In genomic region chr6:27091661-27092315, GRCh38 we compare ENCODE assay signal across 9 cellular contexts.
DNase-seq lines count a peak whose midpoint lies in the region; ATAC-seq and TF ChIP-seq lines count a peak whose summit lies in the region.
"Had no signal": no experiment of that assay in that cellular context is flagged by ENCODE, and none has a peak within 500 bp of the region (broad histone marks: within the 10 kb centered on the region; RNA-seq: fewer than 3 reads in every experiment).

No MANE protein-coding gene starts in this region.

- CTCF ChIA-PET in mammary epithelial cell (lab: Charles Lee; ENCODE audit: low non-redundant PET) = interaction anchor here (0.6 kb wide), 1 partner anchor 35 kb away, joined by 6 read pairs; no protein-coding TSS in a partner anchor

- H3K9me3 ChIP-seq in mammary epithelial cell (replicated peaks; ENCODE audit: insufficient read depth, low read length) = no peaks in the 10 kb centered on the region
- no peaks in the 10 kb centered on the region for H3K9me3 ChIP-seq in mesodermal cell (ENCODE audit: control insufficient read depth, low read length)

- peaks cover 17% of the 10 kb centered on the region for H3K4me1 ChIP-seq in mammary epithelial cell (ENCODE audit: insufficient read depth, low read length)
- no peaks in the 10 kb centered on the region for H3K4me1 ChIP-seq in mesodermal cell (ENCODE audit: control insufficient read depth, insufficient read depth, low read length, poor library complexity, severe bottlenecking)

- ATAC-seq in activated CD4-positive, CD25-positive, alpha-beta regulatory T cell treated with anti-CD3 and anti-CD28 coated beads, Interleukin-2, amount 50 U/mL, for 24 hours = peak; percentile 55 to 80
- ATAC-seq in HG03280 (IDR thresholded peaks at IDR 0.05; ENCODE audit: unreplicated experiment) (peak; percentile 69), HG02571 (IDR thresholded peaks at IDR 0.05; ENCODE audit: unreplicated experiment) (no peak)

- no peak for DNase-seq in activated CD4-positive, CD25-positive, alpha-beta regulatory T cell (lab: John Stamatoyannopoulos, UW)
- DNase-seq in RPMI7951 (ENCODE audit: low read depth) (peak; percentile 88), mammary epithelial cell (peak; percentile 88), NCI-H774 (lab: John Stamatoyannopoulos, UW) (no peak)

- H3K4me3 ChIP-seq in mammary epithelial cell (replicated peaks in 1 of 3; ENCODE audit: insufficient read depth in 1 of 3, low read depth in 2 of 3, low read length in 3 of 3) (peak overlapping the region; percentile 39 to 58 (median 53)), mesodermal cell (ENCODE audit: extremely low read depth, insufficient read depth, low read length, poor library complexity, severe bottlenecking) (peak overlapping the region; percentile 43)

- TF ChIP-seq CTCF in mammary epithelial cell (conservative IDR thresholded peaks at IDR 0.05 in 1 of 2, IDR thresholded peaks at IDR 0.05 in 1 of 2; ENCODE audit: extremely low read depth in 1 of 2, insufficient read depth in 1 of 2, low read depth in 1 of 2, low read length in 2 of 2) = no peak

- TSS peak; percentile 100 for BruUV-seq in mammary epithelial cell (replicated peaks; lab: Mats Ljungman, UMichigan)

- no peaks in the 10 kb centered on the region for H3K27me3 ChIP-seq in mammary epithelial cell (ENCODE audit: insufficient read depth, low read length)

- H3K36me3 ChIP-seq in mammary epithelial cell (ENCODE audit: insufficient read depth, low read length) = no peaks in the 10 kb centered on the region
- H3K36me3 ChIP-seq in mesodermal cell (ENCODE audit: control insufficient read depth, insufficient read depth, low read length) = no peaks in the 10 kb centered on the region

- WGBS in mammary epithelial cell (ENCODE audit: low coverage, missing lambda C conversion rate) = under 1% methylated on average over 24 of the region's 27 CpGs
- 9 to 34% methylated on average over 3 to 7 of the region's 27 CpGs for WGBS in mesodermal cell (ENCODE audit: insufficient coverage in 2 of 2), 2 experiments

- H3K79me2 ChIP-seq in mammary epithelial cell (ENCODE audit: insufficient read depth, low read length) = no peaks in the 10 kb centered on the region

- H4K20me1 ChIP-seq in mammary epithelial cell (ENCODE audit: insufficient read depth, low read length) = no peaks in the 10 kb centered on the region

- dilution Hi-C loops in mammary epithelial cell (cut with HindIII; ENCODE audit: low sequenced_read_pairs) = no loop called here

- H2AFZ ChIP-seq in mammary epithelial cell (ENCODE audit: low read depth, low read length) = peak overlapping the region; percentile 67

- in situ Hi-C loops in mammary epithelial cell (cut with MboI; ENCODE audit: low sequenced_read_pairs in 2 of 2) = loop anchor here in 1 of 2 donors (25.0 kb wide), 1 partner anchor 754 kb away; no protein-coding TSS in a partner anchor

- peak overlapping the region; percentile 89 for H3K4me2 ChIP-seq in mammary epithelial cell (ENCODE audit: insufficient read depth, low read depth, low read length)

- intact Hi-C loops in mammary epithelial cell (cut with micrococcal nuclease) = loop anchor here (2.0 to 10.0 kb wide), 2 partner anchors 67 to 767 kb away; no protein-coding TSS in a partner anchor

- peak overlapping the region; percentile 23 for H3K27ac ChIP-seq in mammary epithelial cell (ENCODE audit: insufficient read depth, low read depth, low read length)
- H3K27ac ChIP-seq in mesodermal cell (ENCODE audit: low read depth, low read length, severe bottlenecking) = no peak overlapping the region
- H3K27ac ChIP-seq: C4-2B had no signal

- no peak overlapping the region for H3K9ac ChIP-seq in mammary epithelial cell (ENCODE audit: insufficient read depth, low read length)

Comparison
In these comparisons a context has a peak if more than half of its experiments do, and no peak if none do; other contexts are left out.
1. DNase-seq: peak in RPMI7951 (single experiment) and mammary epithelial cell (single experiment); none in activated CD4-positive, CD25-positive, alpha-beta regulatory T cell (0 of 4) and NCI-H774 (single experiment).